In the genomic region with DNA sequence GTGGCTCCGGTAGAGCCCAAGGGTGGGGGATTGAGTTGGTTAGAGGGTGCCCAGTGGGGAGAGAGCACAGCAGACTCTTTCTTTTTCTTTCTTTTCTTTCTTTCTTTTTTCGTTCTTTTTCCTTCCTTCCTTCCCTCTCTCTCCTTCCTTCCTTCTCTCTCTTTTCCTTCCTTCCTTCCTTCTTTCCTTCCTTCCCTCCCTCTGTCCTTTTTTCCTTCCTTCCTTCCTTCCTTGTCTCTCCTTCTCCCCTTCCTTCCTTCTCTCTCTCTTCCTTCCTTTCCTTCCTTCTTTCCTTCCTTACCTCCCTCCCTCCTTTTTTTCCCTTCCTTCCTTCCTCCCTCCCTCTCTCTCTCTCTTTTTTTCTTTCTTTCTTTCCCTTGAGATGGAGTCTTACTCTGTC, we compare ENCODE assay signal across 36 cellular contexts. TPM values are rescaled to one million over a fixed set of nuclear protein-coding genes. Genes with fewer than 3 reads are reported as not detected.
"Had no signal": no experiment of that assay in that cellular context is flagged by ENCODE, and none has a peak within 500 bp of the region (broad histone marks: within the 10 kb centered on the region; RNA-seq: fewer than 3 reads in every experiment).

No MANE protein-coding gene starts in this region.

- H3K4me1 ChIP-seq: breast epithelium had no signal

- H3K36me3 ChIP-seq: adrenal gland, brain microvascular endothelial cell, breast epithelium had no signal

- H3K4me3 ChIP-seq: adrenal gland, body of pancreas, breast epithelium had no signal

- DNase-seq: activated CD4-positive, alpha-beta memory T cell treated with anti-CD3 and anti-CD28 coated beads for 36 hours; activated CD4-positive, alpha-beta T cell treated with anti-CD3 and anti-CD28 coated beads for 1 hour; activated CD4-positive, alpha-beta T cell treated with anti-CD3 and anti-CD28 coated beads for 36 hours; activated CD4-positive, alpha-beta T cell treated with anti-CD3 and anti-CD28 coated beads for 48 hours; activated CD4-positive, alpha-beta T cell treated with anti-CD3 and anti-CD28 coated beads, Interleukin-2, amount 10 ng/mL, durations not matched to agents 7 days and 5 days; activated CD4-positive, CD25-positive, alpha-beta regulatory T cell; activated CD8-positive, alpha-beta memory T cell treated with anti-CD3 and anti-CD28 coated beads, Interleukin-2, amount 50 U/mL, for 4 hours; activated CD8-positive, alpha-beta T cell treated with anti-CD3 and anti-CD28 coated beads for 36 hours; activated effector memory CD4-positive, alpha-beta T cell treated with anti-CD3 and anti-CD28 coated beads, Interleukin-2, amount 50 U/mL, for 16 hours; activated gamma-delta T cell treated with Interleukin-2 at 50 U/mL for 16 hours; activated naive CD4-positive, alpha-beta T cell; activated naive CD4-positive, alpha-beta T cell treated with anti-CD3 and anti-CD28 coated beads for 36 hours; activated naive CD4-positive, alpha-beta T cell treated with anti-CD3 and anti-CD28 coated beads, Interleukin-2, amount 50 U/mL, for 16 hours; activated naive CD8-positive, alpha-beta T cell treated with anti-CD3 and anti-CD28 coated beads for 36 hours; activated T-cell treated with anti-CD3 and anti-CD28 coated beads for 4 hours; activated T-cell treated with anti-CD3 and anti-CD28 coated beads, Interleukin-2, amount 50 U/mL, for 1 hour; activated T-cell treated with anti-CD3 and anti-CD28 coated beads, Interleukin-2, amount 50 U/mL, for 4 hours; activated T-cell treated with anti-CD3 and anti-CD28 coated beads, Interleukin-2, amount 50 U/mL, for 72 hours; adrenal gland; amniotic stem cell; aorta; body of pancreas; brain microvascular endothelial cell; central memory CD4-positive, alpha-beta T cell; T-helper 1 cell; T-helper 2 cell; T-helper 9 cell had no signal

- ATAC-seq: activated CD4-positive, alpha-beta T cell treated with anti-CD3 and anti-CD28 coated beads for 36 hours; activated CD4-positive, CD25-positive, alpha-beta regulatory T cell treated with anti-CD3 and anti-CD28 coated beads, Interleukin-2, amount 50 U/mL, for 24 hours; activated CD8-positive, alpha-beta T cell treated with anti-CD3 and anti-CD28 coated beads for 36 hours; activated naive CD4-positive, alpha-beta T cell treated with anti-CD3 and anti-CD28 coated beads, Interleukin-2, amount 50 U/mL, for 72 hours; activated T-cell treated with anti-CD3 and anti-CD28 coated beads, Interleukin-2, amount 50 U/mL, for 4 hours; activated T-helper 17 cell treated with anti-CD3 and anti-CD28 coated beads, Interleukin-2, amount 50 U/mL, for 72 hours; body of pancreas had no signal

- H3K9me3 ChIP-seq: adrenal gland, body of pancreas, breast epithelium had no signal

- H3K27ac ChIP-seq: adrenal gland, body of pancreas, brain microvascular endothelial cell, breast epithelium, VCaP had no signal

- FAIRE-seq: astrocyte, TTC549 had no signal

RNA-seq across cellular contexts. Expression of a gene that starts 4.8 kb away (rescaled TPM):
- total RNA-seq: activated CD4-positive, alpha-beta memory T cell treated with anti-CD3 and anti-CD28 coated beads for 36 hours; activated CD4-positive, alpha-beta T cell treated with anti-CD3 and anti-CD28 coated beads for 36 hours; activated CD4-positive, alpha-beta T cell treated with anti-CD3 and anti-CD28 coated beads, Interleukin-2, amount 10 ng/mL, durations not matched to agents 7 days and 5 days; activated CD8-positive, alpha-beta memory T cell treated with anti-CD3 and anti-CD28 coated beads for 36 hours; activated CD8-positive, alpha-beta T cell treated with anti-CD3 and anti-CD28 coated beads for 36 hours; activated naive CD4-positive, alpha-beta T cell treated with anti-CD3 and anti-CD28 coated beads for 36 hours; activated naive CD4-positive, alpha-beta T cell treated with anti-CD3 and anti-CD28 coated beads, Interleukin-2, amount 50 U/mL, for 72 hours; activated naive CD8-positive, alpha-beta T cell treated with anti-CD3 and anti-CD28 coated beads for 36 hours; activated T-cell treated with anti-CD3 and anti-CD28 coated beads, Interleukin-2, amount 50 U/mL, for 4 hours; activated T-cell treated with anti-CD3 and anti-CD28 coated beads, Interleukin-2, amount 50 U/mL, for 72 hours; activated T-helper 1 cell treated with anti-CD3 and anti-CD28 coated beads, Interleukin-12 subunit alpha, Interleukin-12 subunit beta, Interleukin-2, Interleukin-4 antibody, amounts not matched to agents 30 ng/mL and 10 ng/mL and 1 ng/mL, durations not matched to agents 14 hours and 24 hours and 36 hours; activated T-helper 17 cell treated with anti-CD3 and anti-CD28 coated beads, Interleukin-2, amount 50 U/mL, for 72 hours; adrenal gland; astrocyte; body of pancreas had no signal
